1 cellular context compared by ENCODE assay signal in the genomic region with DNA sequence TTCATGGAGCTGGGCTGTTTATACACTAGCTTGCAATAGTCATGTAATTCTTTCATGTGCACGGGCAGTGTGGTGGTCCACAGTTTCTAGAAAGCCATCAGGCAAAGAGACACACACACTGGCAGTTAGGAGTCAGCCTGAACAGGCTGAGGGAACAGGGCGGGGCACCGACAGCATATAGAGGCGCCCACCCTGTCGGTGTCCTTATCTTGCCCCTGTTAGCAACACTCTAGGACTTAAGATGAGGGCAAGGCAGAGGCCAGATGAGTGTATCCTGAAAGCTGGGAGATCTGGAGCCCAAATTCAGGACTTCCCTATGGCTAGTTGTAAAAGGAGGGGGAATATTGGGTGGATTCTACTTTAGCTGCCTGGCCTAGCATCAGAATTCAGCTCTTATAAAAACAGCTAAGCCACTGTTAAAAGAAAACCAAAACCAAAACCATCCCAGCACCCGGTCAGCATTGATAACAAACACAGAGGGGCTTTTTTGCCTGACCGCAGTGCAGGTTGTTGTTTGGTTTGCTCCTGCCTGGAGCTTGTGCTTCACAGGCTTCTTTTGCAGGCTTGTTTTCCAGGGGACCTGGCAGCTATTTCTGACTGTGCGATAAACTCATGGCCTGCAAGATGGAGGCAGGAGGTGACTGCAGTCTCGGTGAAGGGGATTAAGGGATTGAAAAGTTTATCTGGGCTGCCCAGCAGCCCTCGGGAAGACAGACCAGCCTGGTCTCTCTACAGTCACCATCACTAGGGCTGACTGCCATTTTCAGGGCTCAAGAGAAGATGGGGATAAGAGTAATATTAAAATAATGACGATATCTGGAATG.
TF ChIP-seq lines count a peak whose summit lies in the region.

No MANE protein-coding gene starts in this region.

TF ChIP-seq in GM23338, 12 proteins besides CTCF, POLR2A, EP300 and RAD21 (continued from another document):
- TF ChIP-seq, protein P1, sequence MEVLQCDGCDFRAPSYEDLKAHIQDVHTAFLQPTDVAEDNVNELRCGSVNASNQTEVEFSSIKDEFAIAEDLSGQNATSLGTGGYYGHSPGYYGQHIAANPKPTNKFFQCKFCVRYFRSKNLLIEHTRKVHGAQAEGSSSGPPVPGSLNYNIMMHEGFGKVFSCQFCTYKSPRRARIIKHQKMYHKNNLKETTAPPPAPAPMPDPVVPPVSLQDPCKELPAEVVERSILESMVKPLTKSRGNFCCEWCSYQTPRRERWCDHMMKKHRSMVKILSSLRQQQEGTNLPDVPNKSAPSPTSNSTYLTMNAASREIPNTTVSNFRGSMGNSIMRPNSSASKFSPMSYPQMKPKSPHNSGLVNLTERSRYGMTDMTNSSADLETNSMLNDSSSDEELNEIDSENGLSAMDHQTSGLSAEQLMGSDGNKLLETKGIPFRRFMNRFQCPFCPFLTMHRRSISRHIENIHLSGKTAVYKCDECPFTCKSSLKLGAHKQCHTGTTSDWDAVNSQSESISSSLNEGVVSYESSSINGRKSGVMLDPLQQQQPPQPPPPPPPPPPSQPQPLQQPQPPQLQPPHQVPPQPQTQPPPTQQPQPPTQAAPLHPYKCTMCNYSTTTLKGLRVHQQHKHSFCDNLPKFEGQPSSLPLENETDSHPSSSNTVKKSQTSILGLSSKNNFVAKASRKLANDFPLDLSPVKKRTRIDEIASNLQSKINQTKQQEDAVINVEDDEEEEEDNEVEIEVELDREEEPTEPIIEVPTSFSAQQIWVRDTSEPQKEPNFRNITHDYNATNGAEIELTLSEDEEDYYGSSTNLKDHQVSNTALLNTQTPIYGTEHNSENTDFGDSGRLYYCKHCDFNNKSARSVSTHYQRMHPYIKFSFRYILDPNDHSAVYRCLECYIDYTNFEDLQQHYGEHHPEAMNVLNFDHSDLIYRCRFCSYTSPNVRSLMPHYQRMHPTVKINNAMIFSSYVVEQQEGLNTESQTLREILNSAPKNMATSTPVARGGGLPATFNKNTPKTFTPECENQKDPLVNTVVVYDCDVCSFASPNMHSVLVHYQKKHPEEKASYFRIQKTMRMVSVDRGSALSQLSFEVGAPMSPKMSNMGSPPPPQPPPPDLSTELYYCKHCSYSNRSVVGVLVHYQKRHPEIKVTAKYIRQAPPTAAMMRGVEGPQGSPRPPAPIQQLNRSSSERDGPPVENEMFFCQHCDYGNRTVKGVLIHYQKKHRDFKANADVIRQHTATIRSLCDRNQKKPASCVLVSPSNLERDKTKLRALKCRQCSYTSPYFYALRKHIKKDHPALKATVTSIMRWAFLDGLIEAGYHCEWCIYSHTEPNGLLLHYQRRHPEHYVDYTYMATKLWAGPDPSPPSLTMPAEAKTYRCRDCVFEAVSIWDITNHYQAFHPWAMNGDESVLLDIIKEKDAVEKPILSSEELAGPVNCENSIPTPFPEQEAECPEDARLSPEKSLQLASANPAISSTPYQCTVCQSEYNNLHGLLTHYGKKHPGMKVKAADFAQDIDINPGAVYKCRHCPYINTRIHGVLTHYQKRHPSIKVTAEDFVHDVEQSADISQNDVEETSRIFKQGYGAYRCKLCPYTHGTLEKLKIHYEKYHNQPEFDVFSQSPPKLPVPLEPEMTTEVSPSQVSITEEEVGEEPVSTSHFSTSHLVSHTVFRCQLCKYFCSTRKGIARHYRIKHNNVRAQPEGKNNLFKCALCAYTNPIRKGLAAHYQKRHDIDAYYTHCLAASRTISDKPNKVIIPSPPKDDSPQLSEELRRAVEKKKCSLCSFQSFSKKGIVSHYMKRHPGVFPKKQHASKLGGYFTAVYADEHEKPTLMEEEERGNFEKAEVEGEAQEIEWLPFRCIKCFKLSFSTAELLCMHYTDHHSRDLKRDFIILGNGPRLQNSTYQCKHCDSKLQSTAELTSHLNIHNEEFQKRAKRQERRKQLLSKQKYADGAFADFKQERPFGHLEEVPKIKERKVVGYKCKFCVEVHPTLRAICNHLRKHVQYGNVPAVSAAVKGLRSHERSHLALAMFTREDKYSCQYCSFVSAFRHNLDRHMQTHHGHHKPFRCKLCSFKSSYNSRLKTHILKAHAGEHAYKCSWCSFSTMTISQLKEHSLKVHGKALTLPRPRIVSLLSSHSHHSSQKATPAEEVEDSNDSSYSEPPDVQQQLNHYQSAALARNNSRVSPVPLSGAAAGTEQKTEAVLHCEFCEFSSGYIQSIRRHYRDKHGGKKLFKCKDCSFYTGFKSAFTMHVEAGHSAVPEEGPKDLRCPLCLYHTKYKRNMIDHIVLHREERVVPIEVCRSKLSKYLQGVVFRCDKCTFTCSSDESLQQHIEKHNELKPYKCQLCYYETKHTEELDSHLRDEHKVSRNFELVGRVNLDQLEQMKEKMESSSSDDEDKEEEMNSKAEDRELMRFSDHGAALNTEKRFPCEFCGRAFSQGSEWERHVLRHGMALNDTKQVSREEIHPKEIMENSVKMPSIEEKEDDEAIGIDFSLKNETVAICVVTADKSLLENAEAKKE (CRISPR knock-in tag; IDR thresholded peaks at IDR 0.05), result no peak
- no peak for TF ChIP-seq POLR2AphosphoS5 (IDR thresholded peaks at IDR 0.05; ENCODE audit: low read depth)
- no peak for TF ChIP-seq JUNB (IDR thresholded peaks at IDR 0.05; ENCODE audit: unreplicated experiment)
- TF ChIP-seq EZH2 (IDR thresholded peaks at IDR 0.05; ENCODE audit: low read depth, unreplicated experiment), result no peak
- no peak for TF ChIP-seq STAT1 (IDR thresholded peaks at IDR 0.05; ENCODE audit: unreplicated experiment)
- TF ChIP-seq ZNF114 (CRISPR knock-in tag; IDR thresholded peaks at IDR 0.05), result no peak
- TF ChIP-seq NANOG (IDR thresholded peaks at IDR 0.05; ENCODE audit: borderline replicate concordance), result no peak
- TF ChIP-seq, protein P2, sequence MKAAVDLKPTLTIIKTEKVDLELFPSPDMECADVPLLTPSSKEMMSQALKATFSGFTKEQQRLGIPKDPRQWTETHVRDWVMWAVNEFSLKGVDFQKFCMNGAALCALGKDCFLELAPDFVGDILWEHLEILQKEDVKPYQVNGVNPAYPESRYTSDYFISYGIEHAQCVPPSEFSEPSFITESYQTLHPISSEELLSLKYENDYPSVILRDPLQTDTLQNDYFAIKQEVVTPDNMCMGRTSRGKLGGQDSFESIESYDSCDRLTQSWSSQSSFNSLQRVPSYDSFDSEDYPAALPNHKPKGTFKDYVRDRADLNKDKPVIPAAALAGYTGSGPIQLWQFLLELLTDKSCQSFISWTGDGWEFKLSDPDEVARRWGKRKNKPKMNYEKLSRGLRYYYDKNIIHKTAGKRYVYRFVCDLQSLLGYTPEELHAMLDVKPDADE (IDR thresholded peaks at IDR 0.05), result no peak
- no peak for TF ChIP-seq CREB1 (CRISPR knock-in tag; IDR thresholded peaks at IDR 0.05; ENCODE audit: low read depth)
